ENCODE assay signal across 20 cellular contexts in genomic region chr17:20080513-20080912, GRCh38.
DNase-seq lines count a peak whose midpoint lies in the region; FAIRE-seq and TF ChIP-seq lines count a peak whose summit lies in the region.
"Had no signal": no experiment of that assay in that cellular context is flagged by ENCODE, and none has a peak within 500 bp of the region (broad histone marks: within the 10 kb centered on the region; RNA-seq: fewer than 3 reads in every experiment).

No MANE protein-coding gene starts in this region.

- TF ChIP-seq CTCF in CD14-positive monocyte (IDR thresholded peaks at IDR 0.05) (no peak), HEK293 (tag by site-specific recombination; IDR thresholded peaks at IDR 0.05) (no peak), endodermal cell (conservative IDR thresholded peaks at IDR 0.05) (no peak), GM20000 (IDR thresholded peaks at IDR 0.05; ENCODE audit: extremely low read depth, missing control alignments) (no peak)

- 91 to 95% methylated on average over 8 to 10 of the region's 10 CpGs for WGBS in endodermal cell (ENCODE audit: insufficient coverage in 1 of 2, insufficient read length in 1 of 2), 2 experiments

- H3K9me3 Mint-ChIP-seq in CD14-positive monocyte (no peaks in the 10 kb centered on the region), endodermal cell (no peaks in the 10 kb centered on the region)
- H3K9me3 Mint-ChIP-seq: CD8-positive, alpha-beta T cell; H9 had no signal

- H3K4me1 Mint-ChIP-seq in CD14-positive monocyte (peaks cover 60% of the 10 kb centered on the region), endodermal cell (no peaks in the 10 kb centered on the region)

- intact Hi-C loops in CD14-positive monocyte (cut with micrococcal nuclease) (no loop called here), posterior vena cava (cut with DNase I) (no loop called here)

- H3K27ac ChIP-seq in HEK293 (ENCODE audit: extremely low read depth, low read depth, low read length) (no peak overlapping the region), endodermal cell (ENCODE audit: low read depth, low read length) (no peak overlapping the region)
- H3K27ac ChIP-seq: C4-2B had no signal

- H3K9me3 ChIP-seq in HEK293 (ENCODE audit: control insufficient read depth, insufficient read depth, low read depth, low read length) (no peaks in the 10 kb centered on the region), endodermal cell (ENCODE audit: control insufficient read depth, low read length) (no peaks in the 10 kb centered on the region)
- H3K9me3 ChIP-seq: BE2C had no signal

- no peak overlapping the region for H3K4me3 ChIP-seq in HEK293 (ENCODE audit: low read depth, low read length)
- H3K4me3 ChIP-seq in endodermal cell (ENCODE audit: low read length), result no peak overlapping the region

- H3K27me3 ChIP-seq in endodermal cell (ENCODE audit: control insufficient read depth, insufficient read depth, low read length, poor library complexity, severe bottlenecking), result no peaks in the 10 kb centered on the region
- H3K27me3 ChIP-seq: BE2C had no signal

- DNase-seq in CD14-positive monocyte (ENCODE audit: low spot score) (no peak), endodermal cell (peak; percentile 51), posterior vena cava (ENCODE audit: low spot score) (peak; percentile 53), urothelium cell line (ENCODE audit: low spot score) (no peak), GM20000 (ENCODE audit: low spot score) (no peak), HuH-7 (ENCODE audit: low spot score) (no peak)
- DNase-seq: BE2C; CD8-positive, alpha-beta T cell; COR-L47; DMS153; DMS79 treated with DMSO at 0.1 percent for 48 hours; EL; GOT3; H9 had no signal

- POLR2A ChIA-PET in HEK293 (lab: Yijun Ruan, JAX), result no interaction called here

- H3K4me1 ChIP-seq in HEK293 (ENCODE audit: control insufficient read depth, insufficient read depth, low read length) (peaks cover 4% of the 10 kb centered on the region; the same call in 1 of the 2 replicates), endodermal cell (ENCODE audit: control insufficient read depth, insufficient read depth, low read length) (no peaks in the 10 kb centered on the region)
- H3K4me1 ChIP-seq: BE2C had no signal

- H3K27me3 Mint-ChIP-seq in CD14-positive monocyte (ENCODE audit: low read depth in 3 of 3), result no peaks in the 10 kb centered on the region
- H3K27me3 Mint-ChIP-seq in endodermal cell (ENCODE audit: insufficient read depth), result no peaks in the 10 kb centered on the region

- H3K36me3 Mint-ChIP-seq in CD14-positive monocyte, result peaks cover 23 to 48% of the 10 kb centered on the region in 2 donors
- H3K36me3 Mint-ChIP-seq in endodermal cell (ENCODE audit: low read depth), result no peaks in the 10 kb centered on the region
- H3K36me3 Mint-ChIP-seq: CD8-positive, alpha-beta T cell had no signal

- H3K27ac Mint-ChIP-seq in CD14-positive monocyte, result peak overlapping the region in 4 of 7 donors; percentile 7 to 52 (median 36)
- H3K27ac Mint-ChIP-seq in endodermal cell, result no peak overlapping the region
- H3K27ac Mint-ChIP-seq: CD8-positive, alpha-beta T cell had no signal

- H3K36me3 ChIP-seq in HEK293 (ENCODE audit: control insufficient read depth in 2 of 2, insufficient read depth in 1 of 2, low read length in 2 of 2) (no peaks in the 10 kb centered on the region; a peak in 1 of 3 replicates), endodermal cell (ENCODE audit: control insufficient read depth, insufficient read depth, low read length) (no peaks in the 10 kb centered on the region)
- H3K36me3 ChIP-seq: BE2C had no signal

- H3K4me3 Mint-ChIP-seq in CD14-positive monocyte, result no peak overlapping the region
- no peak overlapping the region for H3K4me3 Mint-ChIP-seq in endodermal cell
- H3K4me3 Mint-ChIP-seq: CD8-positive, alpha-beta T cell; H9 had no signal

- H3K9ac ChIP-seq in endodermal cell (ENCODE audit: extremely low read depth, low read length, poor library complexity, severe bottlenecking), result no peak overlapping the region

- CTCF ChIA-PET in HEK293 (lab: Yijun Ruan, JAX), result interaction anchor here (0.5 to 1.0 kb wide), 2 partner anchors 87 to 1127 kb away, joined by 3 read pairs; no protein-coding TSS in a partner anchor

- FAIRE-seq in urothelium cell line (lab: Jason Lieb, UNC), result no peak
- FAIRE-seq: A204.1, D721Med, G401.6, GM12891 had no signal

TF ChIP-seq in HEK293, 187 proteins besides CTCF, POLR2A, EP300 and RAD21:
- TF ChIP-seq ZNF843 (tag by site-specific recombination; IDR thresholded peaks at IDR 0.05), result no peak
- no peak for TF ChIP-seq BCL11A (tag by site-specific recombination; IDR thresholded peaks at IDR 0.05; ENCODE audit: low read depth)
- TF ChIP-seq ZNF2 (tag by site-specific recombination; IDR thresholded peaks at IDR 0.05), result no peak
- TF ChIP-seq ZNF26 (tag by site-specific recombination; IDR thresholded peaks at IDR 0.05), result no peak
- no peak for TF ChIP-seq PRDM4 (tag by site-specific recombination; IDR thresholded peaks at IDR 0.05)
- peak; percentile 59 for TF ChIP-seq SCRT2 (tag by site-specific recombination; IDR thresholded peaks at IDR 0.05)
- TF ChIP-seq PBX3 (CRISPR knock-in tag; IDR thresholded peaks at IDR 0.05), result no peak

Comparison
In these comparisons a context has a peak if more than half of its experiments do, and no peak if none do; other contexts are left out.
1. DNase-seq: peak in endodermal cell (single experiment) and posterior vena cava (single experiment); none in CD14-positive monocyte (single experiment), urothelium cell line (single experiment), GM20000 (single experiment) and HuH-7 (single experiment).